In the genomic region with DNA sequence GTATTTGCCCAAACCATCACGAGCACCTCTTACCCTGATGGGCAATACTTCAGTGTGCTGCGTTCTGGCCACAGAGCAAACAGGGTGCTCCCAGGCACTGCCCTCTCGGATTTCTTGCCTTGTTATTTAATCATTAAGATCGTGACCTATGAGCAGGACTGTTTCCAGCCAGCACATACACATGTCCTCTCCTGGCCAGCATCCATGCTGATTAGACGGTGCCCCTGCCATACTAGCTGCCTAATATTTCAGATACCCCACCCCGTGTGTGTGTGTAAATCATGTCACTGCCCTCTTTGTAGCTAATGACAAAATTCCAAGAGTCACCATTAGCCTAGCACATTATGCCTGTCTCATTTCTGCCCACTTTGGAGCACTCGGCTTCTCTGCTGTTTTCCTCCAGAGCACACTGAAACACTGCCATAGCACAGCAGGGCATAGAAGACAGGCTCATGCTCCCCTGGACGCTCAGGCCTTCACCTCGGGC, we compare ENCODE assay signal across 8 cellular contexts. TPM values are rescaled to one million over a fixed set of nuclear protein-coding genes. Genes with fewer than 3 reads are reported as not detected.
DNase-seq lines count a peak whose midpoint lies in the region; ATAC-seq, FAIRE-seq and TF ChIP-seq lines count a peak whose summit lies in the region.

No MANE protein-coding gene starts in this region.

- intact Hi-C loops in prostate gland (cut with DNase I): loop anchor here (10.0 kb wide), 1 partner anchor 177 kb away; the partner anchor contains the start of gene ZCCHC14

- H3K4me3 ChIP-seq in fibroblast of lung (replicated peaks in 1 of 4; ENCODE audit: control extremely low read depth in 1 of 4, insufficient read depth in 1 of 4, low read depth in 3 of 4, low read length in 4 of 4) (peak overlapping the region; percentile 64 to 98 (median 80)), prostate gland (peak overlapping the region; percentile 88 to 99)

- H3K4me2 ChIP-seq in fibroblast of lung (ENCODE audit: extremely low read depth, insufficient read depth, low read length): peak overlapping the region; percentile 100

- 17% methylated on average over 9 of the region's 9 CpGs for WGBS in prostate gland

- H4K20me1 ChIP-seq in fibroblast of lung (ENCODE audit: control insufficient read depth, extremely low read depth, insufficient read depth, low read length): no peaks in the 10 kb centered on the region

- TF ChIP-seq POLR2A in GM12891 (IDR thresholded peaks at IDR 0.05; ENCODE audit: low read depth, low read length) (no peak), prostate gland (IDR thresholded peaks at IDR 0.05) (no peak)

- ATAC-seq in HG03354 (IDR thresholded peaks at IDR 0.05; ENCODE audit: poor library complexity, severe bottlenecking, unreplicated experiment): no peak

- H3K36me3 ChIP-seq in fibroblast of lung (ENCODE audit: control insufficient read depth, insufficient read depth, low read length) (no peaks in the 10 kb centered on the region), prostate gland (no peaks in the 10 kb centered on the region)

- peak overlapping the region; percentile 87 for H3K9ac ChIP-seq in fibroblast of lung (ENCODE audit: insufficient read depth, low read length)

- H3K4me1 ChIP-seq in fibroblast of lung (ENCODE audit: control insufficient read depth, extremely low read depth, insufficient read depth, low read length) (peaks cover 5% of the 10 kb centered on the region), prostate gland (replicated peaks) (peaks cover 6% of the 10 kb centered on the region)

- H3K79me2 ChIP-seq in fibroblast of lung (ENCODE audit: control insufficient read depth, insufficient read depth, low read length): peaks cover 16% of the 10 kb centered on the region

- FAIRE-seq in GM12891 (lab: Jason Lieb, UNC): no peak
- FAIRE-seq in urothelium cell line (lab: Jason Lieb, UNC): no peak

- TF ChIP-seq CTCF in fibroblast of lung (conservative IDR thresholded peaks at IDR 0.05 in 1 of 2, IDR thresholded peaks at IDR 0.05 in 1 of 2; ENCODE audit: low read depth in 1 of 2, low read length in 2 of 2): no peak
- no peak for TF ChIP-seq CTCF in prostate gland (IDR thresholded peaks at IDR 0.05)

- DNase-seq in GM12891 (ENCODE audit: insufficient read length, low spot score) (no peak), RKO (ENCODE audit: low spot score) (peak; percentile 72), fibroblast of lung (ENCODE audit: low read depth in 2 of 2) (peak; percentile 7 to 32), prostate gland (ENCODE audit: low spot score) (no peak), OCI-M1 (lab: John Stamatoyannopoulos, UW) (no peak), mesenteric fat pad (ENCODE audit: low spot score) (no peak), urothelium cell line (ENCODE audit: low spot score) (no peak)

- H2AFZ ChIP-seq in fibroblast of lung (ENCODE audit: low read length): no peak overlapping the region

- no peaks in the 10 kb centered on the region for H3K9me3 ChIP-seq in fibroblast of lung (ENCODE audit: control insufficient read depth, insufficient read depth, low read depth, low read length)
- H3K9me3 ChIP-seq in prostate gland: no peaks in the 10 kb centered on the region

- H3K27ac ChIP-seq in fibroblast of lung (ENCODE audit: insufficient read depth, low read length): peak overlapping the region; percentile 85
- H3K27ac ChIP-seq in prostate gland: peak overlapping the region; percentile 80 to 90

- H3K27me3 ChIP-seq in fibroblast of lung (ENCODE audit: control insufficient read depth, insufficient read depth, low read length) (no peaks in the 10 kb centered on the region), prostate gland (replicated peaks; ENCODE audit: insufficient read depth) (no peaks in the 10 kb centered on the region)

TF ChIP-seq in GM12891, 5 proteins besides CTCF, POLR2A, EP300 and RAD21:
- 0 out of 2 replicates have a peak, but pooled peaks have one; percentile 19 for TF ChIP-seq POLR2AphosphoS5 (IDR thresholded peaks at IDR 0.05; ENCODE audit: low read depth, low read length)
- no peak for TF ChIP-seq TAF1 (IDR thresholded peaks at IDR 0.05; ENCODE audit: low read depth, low read length)

RNA-seq across cellular contexts. Expression of gene C16orf95, which starts 1.0 kb away (rescaled TPM):
- polyA plus RNA-seq in GM12891 (2012; ENCODE audit: low read depth, missing spikeins): 8.9 TPM
- total RNA-seq in fibroblast of lung: 3.1 and 5.4 TPM in 2 replicates
- 1.3 and 2.4 TPM in 2 replicates for polyA plus RNA-seq in fibroblast of lung
- polyA plus RNA-seq in fibroblast of lung (2012): 5.4 and 8.8 TPM in 2 replicates
- 0.82 and 4.6 TPM in 2 replicates for polyA minus RNA-seq in fibroblast of lung (ENCODE audit: low replicate concordance)
- total RNA-seq in prostate gland: 1 to 10 TPM in 1 of 2 donors, under 1 TPM in 1; 0.91 to 8.0 TPM
- 5.3 TPM for total RNA-seq in mesenteric fat pad

Comparison
In these comparisons a context has a peak if more than half of its experiments do, and no peak if none do; other contexts are left out.
1. DNase-seq: peak in RKO (single experiment) and fibroblast of lung (2 of 2); none in GM12891 (single experiment), prostate gland (single experiment), OCI-M1 (single experiment), mesenteric fat pad (single experiment) and urothelium cell line (single experiment).